Comparison of ENCODE assay signal across 1 cellular context in the genomic region with DNA sequence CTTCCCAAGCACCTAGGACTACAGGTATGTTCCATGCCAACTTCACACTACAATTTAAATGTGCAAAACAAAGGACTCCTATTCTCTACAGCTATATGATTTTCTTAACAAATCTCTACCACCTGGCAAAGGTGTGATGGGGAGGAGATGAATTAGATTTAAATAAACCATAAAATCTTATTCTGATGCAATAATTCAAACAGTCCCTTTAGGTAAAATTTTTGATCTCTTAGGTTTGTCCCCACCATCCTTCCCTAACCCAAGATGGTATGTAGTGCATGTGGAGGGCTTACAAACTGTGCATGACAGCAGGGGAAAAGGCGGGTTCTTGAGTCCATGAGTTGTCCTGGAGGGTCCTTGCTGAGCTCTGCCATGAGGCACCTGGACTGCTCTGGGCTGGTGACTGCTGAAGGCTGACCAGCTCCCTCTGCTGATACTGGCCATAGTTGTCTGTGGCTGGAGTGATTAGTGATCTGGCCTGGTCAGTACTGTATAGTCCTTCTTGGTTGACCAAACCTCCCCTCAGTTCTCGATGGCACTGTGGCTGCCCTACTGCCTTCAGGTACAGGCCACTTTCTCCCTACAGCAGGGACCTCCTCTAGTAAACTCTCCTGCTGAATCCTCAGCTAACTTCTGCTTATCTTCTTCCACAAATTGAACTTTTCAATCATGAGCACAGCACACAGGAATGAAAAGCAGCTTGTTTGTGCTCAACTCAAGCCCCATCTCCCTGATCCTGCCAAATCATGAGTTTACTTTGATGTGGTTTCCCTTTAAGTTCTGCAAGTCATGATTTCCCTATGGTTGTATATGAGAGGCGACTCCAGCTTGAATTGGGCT.
TF ChIP-seq lines count a peak whose summit lies in the region.

No MANE protein-coding gene starts in this region.

TF ChIP-seq in K562, 482 proteins besides CTCF, POLR2A, EP300 and RAD21 (continued from another document and continues in another):
- TF ChIP-seq ZBTB9 (CRISPR knock-in tag; IDR thresholded peaks at IDR 0.05) (no peak), ZNF318 (IDR thresholded peaks at IDR 0.05; ENCODE audit: borderline replicate concordance in 1 of 2, low read depth in 1 of 2) (no peak; a peak in 1 of 4 replicates), ZNF134 (CRISPR knock-in tag; conservative IDR thresholded peaks at IDR 0.05) (no peak), FOSL1 (tag; conservative IDR thresholded peaks at IDR 0.05) (peak; percentile 54), CXXC5 (CRISPR knock-in tag; IDR thresholded peaks at IDR 0.05) (peak; percentile 14; the same call in 1 of the 2 replicates), FOS (IDR thresholded peaks at IDR 0.05; ENCODE audit: extremely low read depth, insufficient read length) (no peak), ZNF695 (CRISPR knock-in tag; IDR thresholded peaks at IDR 0.05) (no peak), IRF2 (CRISPR knock-in tag; IDR thresholded peaks at IDR 0.05) (no peak), ZNF644 (tag; IDR thresholded peaks at IDR 0.05; ENCODE audit: low read depth) (no peak), MYC (IDR thresholded peaks at IDR 0.05; ENCODE audit: low read depth, low read length) (peak; percentile 68; the same call in 1 of the 2 replicates), MYC (CRISPR knock-in tag; IDR thresholded peaks at IDR 0.05; ENCODE audit: borderline replicate concordance, low read depth) (no peak), BCL6 (CRISPR knock-in tag; IDR thresholded peaks at IDR 0.05) (no peak), E2F6 (IDR thresholded peaks at IDR 0.05; ENCODE audit: borderline replicate concordance in 1 of 2, extremely low read depth in 1 of 2, insufficient read depth in 1 of 2, insufficient read length in 1 of 2, low read depth in 1 of 2, low read length in 1 of 2, poor library complexity in 1 of 2, severe bottlenecking in 1 of 2) (peak in 1 of 2 experiments; percentile 12), PCBP1 (IDR thresholded peaks at IDR 0.05; ENCODE audit: low read depth, low read length, poor library complexity, severe bottlenecking) (no peak), MXD1 (CRISPR knock-in tag; IDR thresholded peaks at IDR 0.05; ENCODE audit: borderline replicate concordance, poor library complexity, severe bottlenecking) (no peak), PTRF (tag; IDR thresholded peaks at IDR 0.05) (no peak), ELF4 (CRISPR knock-in tag; IDR thresholded peaks at IDR 0.05) (no peak), ARNT (IDR thresholded peaks at IDR 0.05) (peak in 1 of 2 experiments; percentile 58; a peak in 1 of 4 replicates), SMARCA5 (IDR thresholded peaks at IDR 0.05) (peak; percentile 38; the same call in 1 of the 2 replicates), HDAC3 (IDR thresholded peaks at IDR 0.05; ENCODE audit: borderline replicate concordance, partially characterized antibody) (no peak), KDM1A (IDR thresholded peaks at IDR 0.05) (peak; percentile 97 to 98), SREBF1 (IDR thresholded peaks at IDR 0.05; ENCODE audit: borderline replicate concordance, low read depth, low read length) (no peak), VEZF1 (CRISPR knock-in tag; IDR thresholded peaks at IDR 0.05) (peak; percentile 20; the same call in 1 of the 2 replicates), CREB1 (IDR thresholded peaks at IDR 0.05) (no peak), CREB1 (CRISPR knock-in tag; IDR thresholded peaks at IDR 0.05) (no peak), ZNF146 (CRISPR knock-in tag; IDR thresholded peaks at IDR 0.05; ENCODE audit: unreplicated experiment) (no peak), TCF15 (CRISPR knock-in tag; IDR thresholded peaks at IDR 0.05) (no peak), MBD2 (IDR thresholded peaks at IDR 0.05; ENCODE audit: borderline replicate concordance, low read depth) (no peak), ZNF586 (CRISPR knock-in tag; conservative IDR thresholded peaks at IDR 0.05) (no peak), BCOR (IDR thresholded peaks at IDR 0.05) (peak; percentile 77; the same call in 1 of the 2 replicates), TRIM24 (IDR thresholded peaks at IDR 0.05) (peak; percentile 61 to 70; a peak in 3 of 4 replicates), NCOA2 (IDR thresholded peaks at IDR 0.05; ENCODE audit: partially characterized antibody in 2 of 2) (no peak)
- TF ChIP-seq, protein P1, sequence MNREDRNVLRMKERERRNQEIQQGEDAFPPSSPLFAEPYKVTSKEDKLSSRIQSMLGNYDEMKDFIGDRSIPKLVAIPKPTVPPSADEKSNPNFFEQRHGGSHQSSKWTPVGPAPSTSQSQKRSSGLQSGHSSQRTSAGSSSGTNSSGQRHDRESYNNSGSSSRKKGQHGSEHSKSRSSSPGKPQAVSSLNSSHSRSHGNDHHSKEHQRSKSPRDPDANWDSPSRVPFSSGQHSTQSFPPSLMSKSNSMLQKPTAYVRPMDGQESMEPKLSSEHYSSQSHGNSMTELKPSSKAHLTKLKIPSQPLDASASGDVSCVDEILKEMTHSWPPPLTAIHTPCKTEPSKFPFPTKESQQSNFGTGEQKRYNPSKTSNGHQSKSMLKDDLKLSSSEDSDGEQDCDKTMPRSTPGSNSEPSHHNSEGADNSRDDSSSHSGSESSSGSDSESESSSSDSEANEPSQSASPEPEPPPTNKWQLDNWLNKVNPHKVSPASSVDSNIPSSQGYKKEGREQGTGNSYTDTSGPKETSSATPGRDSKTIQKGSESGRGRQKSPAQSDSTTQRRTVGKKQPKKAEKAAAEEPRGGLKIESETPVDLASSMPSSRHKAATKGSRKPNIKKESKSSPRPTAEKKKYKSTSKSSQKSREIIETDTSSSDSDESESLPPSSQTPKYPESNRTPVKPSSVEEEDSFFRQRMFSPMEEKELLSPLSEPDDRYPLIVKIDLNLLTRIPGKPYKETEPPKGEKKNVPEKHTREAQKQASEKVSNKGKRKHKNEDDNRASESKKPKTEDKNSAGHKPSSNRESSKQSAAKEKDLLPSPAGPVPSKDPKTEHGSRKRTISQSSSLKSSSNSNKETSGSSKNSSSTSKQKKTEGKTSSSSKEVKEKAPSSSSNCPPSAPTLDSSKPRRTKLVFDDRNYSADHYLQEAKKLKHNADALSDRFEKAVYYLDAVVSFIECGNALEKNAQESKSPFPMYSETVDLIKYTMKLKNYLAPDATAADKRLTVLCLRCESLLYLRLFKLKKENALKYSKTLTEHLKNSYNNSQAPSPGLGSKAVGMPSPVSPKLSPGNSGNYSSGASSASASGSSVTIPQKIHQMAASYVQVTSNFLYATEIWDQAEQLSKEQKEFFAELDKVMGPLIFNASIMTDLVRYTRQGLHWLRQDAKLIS (CRISPR knock-in tag; IDR thresholded peaks at IDR 0.05), result no peak
- TF ChIP-seq, protein P2, sequence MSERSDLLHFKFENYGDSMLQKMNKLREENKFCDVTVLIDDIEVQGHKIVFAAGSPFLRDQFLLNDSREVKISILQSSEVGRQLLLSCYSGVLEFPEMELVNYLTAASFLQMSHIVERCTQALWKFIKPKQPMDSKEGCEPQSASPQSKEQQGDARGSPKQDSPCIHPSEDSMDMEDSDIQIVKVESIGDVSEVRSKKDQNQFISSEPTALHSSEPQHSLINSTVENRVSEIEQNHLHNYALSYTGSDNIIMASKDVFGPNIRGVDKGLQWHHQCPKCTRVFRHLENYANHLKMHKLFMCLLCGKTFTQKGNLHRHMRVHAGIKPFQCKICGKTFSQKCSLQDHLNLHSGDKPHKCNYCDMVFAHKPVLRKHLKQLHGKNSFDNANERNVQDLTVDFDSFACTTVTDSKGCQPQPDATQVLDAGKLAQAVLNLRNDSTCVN (CRISPR knock-in tag; IDR thresholded peaks at IDR 0.05), result no peak
- TF ChIP-seq, protein P3, sequence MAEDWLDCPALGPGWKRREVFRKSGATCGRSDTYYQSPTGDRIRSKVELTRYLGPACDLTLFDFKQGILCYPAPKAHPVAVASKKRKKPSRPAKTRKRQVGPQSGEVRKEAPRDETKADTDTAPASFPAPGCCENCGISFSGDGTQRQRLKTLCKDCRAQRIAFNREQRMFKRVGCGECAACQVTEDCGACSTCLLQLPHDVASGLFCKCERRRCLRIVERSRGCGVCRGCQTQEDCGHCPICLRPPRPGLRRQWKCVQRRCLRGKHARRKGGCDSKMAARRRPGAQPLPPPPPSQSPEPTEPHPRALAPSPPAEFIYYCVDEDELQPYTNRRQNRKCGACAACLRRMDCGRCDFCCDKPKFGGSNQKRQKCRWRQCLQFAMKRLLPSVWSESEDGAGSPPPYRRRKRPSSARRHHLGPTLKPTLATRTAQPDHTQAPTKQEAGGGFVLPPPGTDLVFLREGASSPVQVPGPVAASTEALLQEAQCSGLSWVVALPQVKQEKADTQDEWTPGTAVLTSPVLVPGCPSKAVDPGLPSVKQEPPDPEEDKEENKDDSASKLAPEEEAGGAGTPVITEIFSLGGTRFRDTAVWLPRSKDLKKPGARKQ (CRISPR knock-in tag; IDR thresholded peaks at IDR 0.05), result no peak
